In genomic region chr19:41478171-41478570, GRCh38 we compare ENCODE assay signal across 19 cellular contexts. TPM values are rescaled to one million over a fixed set of nuclear protein-coding genes. Genes with fewer than 3 reads are reported as not detected.
A peak's percentile ranks its signal among the peaks of the same experiment; 100 is the strongest.
DNase-seq lines count a peak whose midpoint lies in the region; ATAC-seq and TF ChIP-seq lines count a peak whose summit lies in the region.
"Had no signal": no experiment of that assay in that cellular context is flagged by ENCODE, and none has a peak within 500 bp of the region (broad histone marks: within the 10 kb centered on the region; RNA-seq: fewer than 3 reads in every experiment).

No MANE protein-coding gene starts in this region.

- no peaks in the 10 kb centered on the region for H3K36me3 ChIP-seq in osteoblast (ENCODE audit: insufficient read depth, low read length)
- no peaks in the 10 kb centered on the region for H3K36me3 ChIP-seq in upper lobe of right lung
- H3K36me3 ChIP-seq: BLaER1 treated with 17β-estradiol and CSF1 and Interleukin-3, amounts not matched to agents 10 nM and 100 nM had no signal

- no peaks in the 10 kb centered on the region for H3K79me2 ChIP-seq in osteoblast (ENCODE audit: insufficient read depth, low read length)

- no peak overlapping the region for H3K4me2 ChIP-seq in osteoblast (ENCODE audit: insufficient read depth, low read length)
- H3K4me2 ChIP-seq: A549 had no signal

- H3K27ac ChIP-seq in right cardiac atrium (ENCODE audit: low read length) (peak overlapping the region; percentile 38), osteoblast (ENCODE audit: low read depth, low read length) (no peak overlapping the region), upper lobe of right lung (no peak overlapping the region)
- H3K27ac ChIP-seq: A549; BLaER1 treated with 17β-estradiol and CSF1 and Interleukin-3, amounts not matched to agents 10 nM and 100 nM had no signal

- H4K20me1 ChIP-seq in osteoblast (ENCODE audit: insufficient read depth, low read length), result no peaks in the 10 kb centered on the region
- H4K20me1 ChIP-seq: BLaER1 treated with 17β-estradiol and CSF1 and Interleukin-3, amounts not matched to agents 10 nM and 100 nM had no signal

- H3K27me3 ChIP-seq in right cardiac atrium (ENCODE audit: control insufficient read depth, insufficient read depth) (no peaks in the 10 kb centered on the region), osteoblast (ENCODE audit: insufficient read depth, low read length) (peaks cover 8% of the 10 kb centered on the region), upper lobe of right lung (peaks cover 15% of the 10 kb centered on the region)
- H3K27me3 ChIP-seq: BLaER1 treated with 17β-estradiol and CSF1 and Interleukin-3, amounts not matched to agents 10 nM and 100 nM had no signal

- H3K9me3 ChIP-seq in right cardiac atrium (ENCODE audit: control insufficient read depth, low read length) (no peaks in the 10 kb centered on the region), osteoblast (ENCODE audit: low read depth, low read length) (no peaks in the 10 kb centered on the region), upper lobe of right lung (no peaks in the 10 kb centered on the region)

- ATAC-seq in right cardiac atrium, result peak in 1 of 2 donors; percentile 2
- no peak for ATAC-seq in left ventricle myocardium superior
- no peak for ATAC-seq in upper lobe of right lung
- no peak for ATAC-seq in GM19452 (IDR thresholded peaks at IDR 0.05; ENCODE audit: unreplicated experiment)
- ATAC-seq: A549, GM12878, Panc1 had no signal

- TF ChIP-seq CTCF in fibroblast of pulmonary artery (IDR thresholded peaks at IDR 0.05; ENCODE audit: low read length, missing control alignments) (no peak), osteoblast (IDR thresholded peaks at IDR 0.05; ENCODE audit: extremely low read depth, low read depth, low read length) (no peak), upper lobe of right lung (IDR thresholded peaks at IDR 0.05) (no peak)

- DNase-seq in right cardiac atrium, result no peak
- no peak for DNase-seq in left ventricle myocardium superior
- DNase-seq in fibroblast of pulmonary artery (ENCODE audit: low read depth), result no peak
- peak; percentile 14 for DNase-seq in osteoblast (ENCODE audit: insufficient read length, low spot score, missing footprints)
- DNase-seq in upper lobe of right lung, result no peak
- no peak for DNase-seq in NCI-H2171 treated with DMSO at 0.1 percent for 48 hours (lab: John Stamatoyannopoulos, UW)
- no peak for DNase-seq in HuH-7 (ENCODE audit: low spot score)
- DNase-seq: DMS79 treated with DMSO at 0.1 percent for 48 hours, GDM1, KBM-7, NCI-H1436, NCI-H2081 treated with DMSO at 0.1 percent for 48 hours, NCI-H524 treated with DMSO at 0.1 percent for 48 hours had no signal

- H3K4me1 ChIP-seq in right cardiac atrium (ENCODE audit: control insufficient read depth, insufficient read depth, low read length) (no peaks in the 10 kb centered on the region), osteoblast (ENCODE audit: insufficient read depth, low read length) (no peaks in the 10 kb centered on the region), upper lobe of right lung (peaks cover 9% of the 10 kb centered on the region)
- H3K4me1 ChIP-seq: A549 had no signal

- intact Hi-C loops in right cardiac atrium (cut with DNase I), result no loop called here
- intact Hi-C loops in left ventricle myocardium superior (cut with micrococcal nuclease), result no loop called here
- intact Hi-C loops in upper lobe of right lung (cut with DNase I), result no loop called here

- WGBS in right cardiac atrium, result 45% methylated on average over 8 of the region's 8 CpGs

- peak overlapping the region; percentile 4 for H3K4me3 ChIP-seq in right cardiac atrium (ENCODE audit: low read length)
- H3K4me3 ChIP-seq in fibroblast of pulmonary artery (replicated peaks; ENCODE audit: low read depth, low read length), result peak overlapping the region; percentile 30
- H3K4me3 ChIP-seq in osteoblast (ENCODE audit: insufficient read depth, low read length), result no peak overlapping the region
- peak overlapping the region; percentile 32 for H3K4me3 ChIP-seq in upper lobe of right lung
- H3K4me3 ChIP-seq: A549; BLaER1 treated with 17β-estradiol and CSF1 and Interleukin-3, amounts not matched to agents 10 nM and 100 nM; GM12878 had no signal

- no peak overlapping the region for H2AFZ ChIP-seq in osteoblast (ENCODE audit: low read length)

RNA-seq across cellular contexts. Expression of gene ERICH4, which starts 35.2 kb away (rescaled TPM):
- total RNA-seq in right cardiac atrium (not detected), left ventricle myocardium superior (not detected), osteoblast (not detected in 2 replicates), upper lobe of right lung (not detected)
- not detected for polyA plus RNA-seq in right cardiac atrium
- total RNA-seq: GM12878, H1 had no signal
- polyA plus RNA-seq: GM12878, H1 had no signal

RNA-seq across cellular contexts. Expression of gene DMAC2, which starts 38.5 kb away (rescaled TPM):
- total RNA-seq in right cardiac atrium, result 10 to 100 TPM; 52.6 to 86.8 (median 77.5) TPM
- 84.9 TPM for polyA plus RNA-seq in right cardiac atrium
- total RNA-seq in left ventricle myocardium superior, result 111 TPM
- 27.4 and 30.0 TPM in 2 replicates for total RNA-seq in osteoblast
- total RNA-seq in upper lobe of right lung, result 54.9 TPM

RNA-seq across cellular contexts. Expression of gene B3GNT8, which starts 51.0 kb away (rescaled TPM):
- 1 to 10 TPM; 2.0 to 3.6 (median 3.1) TPM for total RNA-seq in right cardiac atrium
- polyA plus RNA-seq in right cardiac atrium, result 3.4 TPM
- total RNA-seq in left ventricle myocardium superior, result 12.4 TPM
- total RNA-seq in osteoblast, result 0.59 and 0.72 TPM in 2 replicates
- total RNA-seq in upper lobe of right lung, result 31.3 TPM
- polyA plus RNA-seq: A549 had no signal
